Comparison of ENCODE assay signal across 19 cellular contexts in genomic region chr1:3410435-3410915, GRCh38. TPM values are rescaled to one million over a fixed set of nuclear protein-coding genes. Genes with fewer than 3 reads are reported as not detected.
"Had no signal": no experiment of that assay in that cellular context is flagged by ENCODE, and none has a peak within 500 bp of the region (broad histone marks: within the 10 kb centered on the region; RNA-seq: fewer than 3 reads in every experiment).

No MANE protein-coding gene starts in this region.

- H3K4me2 ChIP-seq: hepatocyte, smooth muscle cell had no signal

- H2AFZ ChIP-seq: hepatocyte had no signal

- H3K27me3 Mint-ChIP-seq: activated CD8-positive, alpha-beta T cell treated with anti-CD3 and anti-CD28 coated beads for 36 hours; activated naive CD8-positive, alpha-beta T cell had no signal

- H3K4me1 ChIP-seq: left lung had no signal

- ATAC-seq: activated CD8-positive, alpha-beta T cell treated with anti-CD3 and anti-CD28 coated beads for 36 hours; activated T-cell treated with anti-CD3 and anti-CD28 coated beads, Interleukin-2, amount 50 U/mL, for 72 hours; naive thymus-derived CD8-positive, alpha-beta T cell had no signal

- H3K9me3 Mint-ChIP-seq: activated CD8-positive, alpha-beta T cell treated with anti-CD3 and anti-CD28 coated beads for 36 hours; activated T-cell treated with anti-CD3 and anti-CD28 coated beads, Interleukin-2, amount 50 U/mL, for 72 hours; T-helper 1 cell treated with Interleukin-12 subunit alpha and Interleukin-12 subunit beta and Interleukin-4 antibody, amounts not matched to agents 30 μg/mL and 1 μg/mL, for 36 hours; type B pancreatic cell had no signal

- H3K27ac Mint-ChIP-seq: activated CD8-positive, alpha-beta T cell treated with anti-CD3 and anti-CD28 coated beads for 36 hours; activated T-cell treated with anti-CD3 and anti-CD28 coated beads, Interleukin-2, amount 50 U/mL, for 72 hours; naive thymus-derived CD8-positive, alpha-beta T cell; T-helper 1 cell treated with Interleukin-12 subunit alpha and Interleukin-12 subunit beta and Interleukin-4 antibody, amounts not matched to agents 30 μg/mL and 1 μg/mL, for 36 hours; type B pancreatic cell had no signal

- H3K27ac ChIP-seq: esophagus squamous epithelium, hepatocyte, left lung, neutrophil had no signal

- H3K27me3 ChIP-seq: hepatocyte, neutrophil had no signal

- DNase-seq: activated CD4-positive, alpha-beta T cell treated with anti-CD3 and anti-CD28 coated beads for 48 hours; activated CD8-positive, alpha-beta T cell treated with anti-CD3 and anti-CD28 coated beads for 36 hours; activated gamma-delta T cell; activated T-cell treated with anti-CD3 and anti-CD28 coated beads, Interleukin-2, amount 50 U/mL, for 72 hours; central memory CD4-positive, alpha-beta T cell; esophagus squamous epithelium; left lung; naive thymus-derived CD8-positive, alpha-beta T cell; stimulated activated CD4-positive, alpha-beta T cell treated with anti-CD3 and anti-CD28 coated beads, Interleukin-4, amount 100 ng/mL, for 4 hours; stimulated activated CD8-positive, alpha-beta memory T cell treated with anti-CD3 and anti-CD28 coated beads, Interleukin-4, amount 100 ng/mL, for 48 hours; stimulated activated naive CD4-positive, alpha-beta T cell treated with Interleukin-2 at 50 U/mL for 16 hours had no signal

- H3K36me3 Mint-ChIP-seq: activated naive CD8-positive, alpha-beta T cell; naive thymus-derived CD8-positive, alpha-beta T cell; type B pancreatic cell had no signal

- H3K4me3 ChIP-seq: coronary artery, esophagus squamous epithelium, hepatocyte, left lung, smooth muscle cell had no signal

- H3K79me2 ChIP-seq: hepatocyte had no signal

- H3K36me3 ChIP-seq: esophagus squamous epithelium, left lung, neutrophil had no signal

- H3K9me3 ChIP-seq: esophagus squamous epithelium, left lung, neutrophil had no signal

- H3K4me3 Mint-ChIP-seq: activated CD8-positive, alpha-beta T cell treated with anti-CD3 and anti-CD28 coated beads for 36 hours; activated naive CD8-positive, alpha-beta T cell; activated T-cell treated with anti-CD3 and anti-CD28 coated beads, Interleukin-2, amount 50 U/mL, for 72 hours; naive thymus-derived CD8-positive, alpha-beta T cell; T-helper 1 cell treated with Interleukin-12 subunit alpha and Interleukin-12 subunit beta and Interleukin-4 antibody, amounts not matched to agents 30 μg/mL and 1 μg/mL, for 36 hours; type B pancreatic cell had no signal

RNA-seq across cellular contexts. Expression of gene ARHGEF16, which starts 44.0 kb away (rescaled TPM):
- total RNA-seq: activated CD8-positive, alpha-beta T cell treated with anti-CD3 and anti-CD28 coated beads for 36 hours; mononuclear cell; naive thymus-derived CD8-positive, alpha-beta T cell had no signal
- polyA plus RNA-seq: naive thymus-derived CD8-positive, alpha-beta T cell had no signal
